7 cellular contexts compared by ENCODE assay signal in genomic region chr9:65678533-65678932, GRCh38. TPM values are rescaled to one million over a fixed set of nuclear protein-coding genes. Genes with fewer than 3 reads are reported as not detected.
"Had no signal": no experiment of that assay in that cellular context is flagged by ENCODE, and none has a peak within 500 bp of the region (broad histone marks: within the 10 kb centered on the region; RNA-seq: fewer than 3 reads in every experiment).

No MANE protein-coding gene starts in this region.

RNA-seq across cellular contexts. Expression of gene FOXD4L4, which starts 58.4 kb away (rescaled TPM):
- total RNA-seq: activated CD8-positive, alpha-beta T cell treated with anti-CD3 and anti-CD28 coated beads for 36 hours; astrocyte; esophagus muscularis mucosa; foreskin keratinocyte; mucosa of gallbladder; thoracic aorta; urinary bladder had no signal
- polyA plus RNA-seq: foreskin keratinocyte, urinary bladder had no signal
